16 cellular contexts compared by ENCODE assay signal in genomic region chr6:81814365-81815109, GRCh38.
A peak's percentile ranks its signal among the peaks of the same experiment; 100 is the strongest.
DNase-seq lines count a peak whose midpoint lies in the region; ATAC-seq and TF ChIP-seq lines count a peak whose summit lies in the region.
"Had no signal": no experiment of that assay in that cellular context is flagged by ENCODE, and none has a peak within 500 bp of the region (broad histone marks: within the 10 kb centered on the region; RNA-seq: fewer than 3 reads in every experiment).

No MANE protein-coding gene starts in this region.

- ATAC-seq in stimulated activated effector memory CD8-positive, alpha-beta T cell treated with anti-CD3 and anti-CD28 coated beads, Interleukin-12 subunit alpha, Interleukin-12 subunit beta, amount 100 ng/mL, for 72 hours: peak; percentile 14
- ATAC-seq in HG02798 (IDR thresholded peaks at IDR 0.05; ENCODE audit: poor library complexity, unreplicated experiment): no peak
- no peak for ATAC-seq in GM21390 (IDR thresholded peaks at IDR 0.05; ENCODE audit: unreplicated experiment)
- ATAC-seq in HG03460 (IDR thresholded peaks at IDR 0.05; ENCODE audit: unreplicated experiment): no peak
- ATAC-seq: gastrocnemius medialis; naive thymus-derived CD8-positive, alpha-beta T cell; stimulated activated naive CD8-positive, alpha-beta T cell treated with anti-CD3 and anti-CD28 coated beads, Interleukin-15, Interleukin-2, amounts not matched to agents 100 U/mL and 50 U/mL, for 24 hours had no signal

- H3K27ac ChIP-seq in OCI-LY3 (ENCODE audit: low read length): no peak overlapping the region
- H3K27ac ChIP-seq: gastrocnemius medialis, sigmoid colon had no signal

- H3K4me3 ChIP-seq in OCI-LY3 (ENCODE audit: low read length): no peak overlapping the region
- no peak overlapping the region for H3K4me3 ChIP-seq in fibroblast of pulmonary artery (replicated peaks; ENCODE audit: low read depth, low read length)
- H3K4me3 ChIP-seq: gastrocnemius medialis, sigmoid colon had no signal

- H3K9ac ChIP-seq in OCI-LY3 (ENCODE audit: low read length): no peak overlapping the region

- no peaks in the 10 kb centered on the region for H3K27me3 ChIP-seq in OCI-LY3 (ENCODE audit: low read depth, low read length)
- H3K27me3 ChIP-seq: gastrocnemius medialis, sigmoid colon had no signal

- no peak overlapping the region for H3K4me2 ChIP-seq in OCI-LY3 (ENCODE audit: low read length)

- H3K36me3 ChIP-seq in OCI-LY3 (replicated peaks; ENCODE audit: low read depth, low read length): no peaks in the 10 kb centered on the region
- H3K36me3 ChIP-seq: gastrocnemius medialis, sigmoid colon had no signal

- no peaks in the 10 kb centered on the region for H3K79me2 ChIP-seq in OCI-LY3 (ENCODE audit: low read length)

- no peak for TF ChIP-seq CTCF in OCI-LY3 (IDR thresholded peaks at IDR 0.05; ENCODE audit: low read depth, low read length)
- no peak for TF ChIP-seq CTCF in fibroblast of pulmonary artery (IDR thresholded peaks at IDR 0.05; ENCODE audit: low read length, missing control alignments)

- no peak overlapping the region for H3K4me3 Mint-ChIP-seq in stimulated activated effector memory CD8-positive, alpha-beta T cell treated with anti-CD3 and anti-CD28 coated beads, Interleukin-12 subunit alpha, Interleukin-12 subunit beta, amount 100 ng/mL, for 72 hours
- H3K4me3 Mint-ChIP-seq: CD8-positive, alpha-beta memory T cell; naive thymus-derived CD8-positive, alpha-beta T cell had no signal

- H3K9me3 ChIP-seq in OCI-LY3 (ENCODE audit: insufficient read depth, low read length): no peaks in the 10 kb centered on the region
- H3K9me3 ChIP-seq: gastrocnemius medialis, sigmoid colon had no signal

- H3K9me3 Mint-ChIP-seq in stimulated activated effector memory CD8-positive, alpha-beta T cell treated with anti-CD3 and anti-CD28 coated beads, Interleukin-12 subunit alpha, Interleukin-12 subunit beta, amount 100 ng/mL, for 72 hours: no peaks in the 10 kb centered on the region
- H3K9me3 Mint-ChIP-seq: naive thymus-derived CD8-positive, alpha-beta T cell had no signal

- no peak overlapping the region for H3K27ac Mint-ChIP-seq in stimulated activated effector memory CD8-positive, alpha-beta T cell treated with anti-CD3 and anti-CD28 coated beads, Interleukin-12 subunit alpha, Interleukin-12 subunit beta, amount 100 ng/mL, for 72 hours
- H3K27ac Mint-ChIP-seq: CD8-positive, alpha-beta memory T cell; naive thymus-derived CD8-positive, alpha-beta T cell had no signal

- peaks cover 6% of the 10 kb centered on the region for H3K4me1 Mint-ChIP-seq in stimulated activated effector memory CD8-positive, alpha-beta T cell treated with anti-CD3 and anti-CD28 coated beads, Interleukin-12 subunit alpha, Interleukin-12 subunit beta, amount 100 ng/mL, for 72 hours

- H4K20me1 ChIP-seq in OCI-LY3 (ENCODE audit: insufficient read depth, low read length): no peaks in the 10 kb centered on the region

- DNase-seq in GM04503 (ENCODE audit: low read depth) (peak; percentile 23), fibroblast of pulmonary artery (ENCODE audit: low read depth) (peak; percentile 26)
- DNase-seq in stimulated activated effector memory CD8-positive, alpha-beta T cell treated with anti-CD3 and anti-CD28 coated beads, Interleukin-12 subunit alpha, Interleukin-12 subunit beta, amount 100 ng/mL, for 72 hours (ENCODE audit: low spot score in 2 of 2): no peak
- DNase-seq: activated CD4-positive, CD25-positive, alpha-beta regulatory T cell; CD8-positive, alpha-beta memory T cell; gastrocnemius medialis; kidney; naive thymus-derived CD8-positive, alpha-beta T cell; NCI-H1092 treated with DMSO at 0.1 percent for 48 hours; sigmoid colon; stimulated activated naive CD8-positive, alpha-beta T cell treated with anti-CD3 and anti-CD28 coated beads, Interleukin-15, Interleukin-2, amounts not matched to agents 100 U/mL and 50 U/mL, for 24 hours; SW 1271 had no signal

- H2AFZ ChIP-seq in OCI-LY3 (ENCODE audit: low read depth, low read length): 0 out of 2 replicates have a peak overlapping the region, but pooled peaks have one; percentile 14

- peaks cover 37% of the 10 kb centered on the region for H3K4me1 ChIP-seq in OCI-LY3 (ENCODE audit: low read length)
- H3K4me1 ChIP-seq: gastrocnemius medialis had no signal

- H3K36me3 Mint-ChIP-seq in stimulated activated effector memory CD8-positive, alpha-beta T cell treated with anti-CD3 and anti-CD28 coated beads, Interleukin-12 subunit alpha, Interleukin-12 subunit beta, amount 100 ng/mL, for 72 hours: no peaks in the 10 kb centered on the region
- H3K36me3 Mint-ChIP-seq: CD8-positive, alpha-beta memory T cell; naive thymus-derived CD8-positive, alpha-beta T cell had no signal

Comparison
In these comparisons a context has a peak if more than half of its experiments do, and no peak if none do; other contexts are left out.
1. DNase-seq: peak in GM04503 (single experiment) and fibroblast of pulmonary artery (single experiment); none in stimulated activated effector memory CD8-positive, alpha-beta T cell treated with anti-CD3 and anti-CD28 coated beads, Interleukin-12 subunit alpha, Interleukin-12 subunit beta, amount 100 ng/mL, for 72 hours (0 of 2).